ENCODE assay signal across 24 cellular contexts in genomic region chr10:88008866-88009470, GRCh38.
DNase-seq lines count a peak whose midpoint lies in the region; ATAC-seq, FAIRE-seq and TF ChIP-seq lines count a peak whose summit lies in the region.
"Had no signal": no experiment of that assay in that cellular context is flagged by ENCODE, and none has a peak within 500 bp of the region (broad histone marks: within the 10 kb centered on the region; RNA-seq: fewer than 3 reads in every experiment).

No MANE protein-coding gene starts in this region.

- in situ Hi-C loops in GM23248 (cut with MboI): no loop called here

- ATAC-seq in GM18858 (IDR thresholded peaks at IDR 0.05; ENCODE audit: unreplicated experiment) (no peak), HG02610 (IDR thresholded peaks at IDR 0.05; ENCODE audit: unreplicated experiment) (no peak), HG02588 (IDR thresholded peaks at IDR 0.05; ENCODE audit: unreplicated experiment) (no peak)
- ATAC-seq: CD8-positive, alpha-beta T cell; SK-N-SH treated with all-trans-retinoic acid at 6 μM for 48 hours had no signal

- 4 to 17% methylated on average over 1 of the region's 1 CpG for WGBS in GM23248 (ENCODE audit: low coverage in 1 of 2, low lambda C conversion rate in 2 of 2, missing lambda C conversion rate in 2 of 2), 2 experiments

- H3K27me3 ChIP-seq in GM23248 (replicated peaks; ENCODE audit: insufficient read depth): no peaks in the 10 kb centered on the region
- H3K27me3 ChIP-seq: BLaER1 had no signal

- DNase-seq in GM23248 (peak; percentile 4), NCI-H69 (lab: John Stamatoyannopoulos, UW) (peak; percentile 16), fibroblast of gingiva (ENCODE audit: low read depth) (peak; percentile 8), GM12891 (ENCODE audit: insufficient read length, low spot score) (no peak)
- DNase-seq: CD8-positive, alpha-beta T cell; DMS79 treated with DMSO at 0.1 percent for 48 hours; H9; KG1; NCI-H1092 treated with DMSO at 0.1 percent for 48 hours; NCI-H1694 treated with DMSO at 0.1 percent for 48 hours; NCI-H345; NCI-H526; NK-92 treated with Interleukin-12 subunit alpha and Interleukin-12 subunit beta, amount 100 ng/mL, for 24 hours; SHP77 treated with DMSO at 0.1 percent for 48 hours; T-helper 1 cell had no signal

- no peaks in the 10 kb centered on the region for H3F3A ChIP-seq in GM23248 (ENCODE audit: insufficient read depth)

- H3K9me2 ChIP-seq in GM23248 (ENCODE audit: insufficient read depth): no peaks in the 10 kb centered on the region

- no peak for TF ChIP-seq POLR2A in GM12891 (IDR thresholded peaks at IDR 0.05; ENCODE audit: low read depth, low read length)

- no peak for FAIRE-seq in GM12891 (lab: Jason Lieb, UNC)
- FAIRE-seq: G401.6, GM12892, GM19239 had no signal

- H3K9me3 ChIP-seq in GM23248 (ENCODE audit: low read depth): no peaks in the 10 kb centered on the region
- H3K9me3 ChIP-seq: BLaER1 had no signal

- no peaks in the 10 kb centered on the region for H3K79me2 ChIP-seq in GM23248 (ENCODE audit: insufficient read depth)

- no peaks in the 10 kb centered on the region for H4K20me1 ChIP-seq in GM23248 (ENCODE audit: insufficient read depth)
- H4K20me1 ChIP-seq: BLaER1 had no signal

- no peaks in the 10 kb centered on the region for H3K36me3 ChIP-seq in GM23248 (ENCODE audit: low read depth)
- H3K36me3 ChIP-seq: BLaER1 had no signal

- H3K9ac ChIP-seq in GM23248: no peak overlapping the region
- H3K9ac ChIP-seq: BLaER1 had no signal

- no peak overlapping the region for H3K27ac ChIP-seq in GM23248
- H3K27ac ChIP-seq: BLaER1, HL-60 had no signal

- H2AFZ ChIP-seq in GM23248: no peak overlapping the region

- H3K4me1 ChIP-seq in GM23248 (ENCODE audit: insufficient read depth): 0 out of 2 replicates have a peak, but pooled peaks cover 6% of the 10 kb centered on the region

- H3K4me3 ChIP-seq in GM23248: no peak overlapping the region
- H3K4me3 ChIP-seq: BLaER1 had no signal

- no peak overlapping the region for H3K4me2 ChIP-seq in GM23248 (ENCODE audit: unreplicated experiment)
- H3K4me2 ChIP-seq: BLaER1 had no signal

TF ChIP-seq in GM12891, 5 proteins besides CTCF, POLR2A, EP300 and RAD21:
- no peak for TF ChIP-seq POU2F2 (IDR thresholded peaks at IDR 0.05; ENCODE audit: low read depth, low read length)
- TF ChIP-seq SPI1 (IDR thresholded peaks at IDR 0.05; ENCODE audit: low read depth, low read length): no peak
- no peak for TF ChIP-seq TAF1 (IDR thresholded peaks at IDR 0.05; ENCODE audit: low read depth, low read length)
- no peak for TF ChIP-seq PAX5 (IDR thresholded peaks at IDR 0.05; ENCODE audit: insufficient read depth, low read length, severe bottlenecking)
- TF ChIP-seq POLR2AphosphoS5 (IDR thresholded peaks at IDR 0.05; ENCODE audit: low read depth, low read length): no peak
